Comparison of ENCODE assay signal across 17 cellular contexts in the genomic region with DNA sequence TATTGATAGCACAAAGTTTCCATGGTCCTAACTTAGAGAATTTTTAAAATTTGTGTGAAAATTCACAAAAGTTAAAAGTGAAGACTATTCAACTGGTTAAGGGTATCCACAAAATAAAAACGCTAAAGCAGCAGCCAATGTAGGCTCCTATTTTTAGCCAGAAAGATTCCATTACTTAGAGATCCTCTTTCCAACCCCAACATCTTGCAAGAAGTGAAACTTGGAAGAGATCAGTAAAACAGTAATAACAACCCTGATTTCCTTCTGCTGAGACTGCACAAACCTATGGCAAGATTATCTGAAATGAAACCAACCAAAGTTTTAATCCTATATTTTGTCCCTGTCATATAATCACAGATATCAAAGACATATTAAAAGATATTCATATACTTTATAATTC. TPM values are rescaled to one million over a fixed set of nuclear protein-coding genes. Genes with fewer than 3 reads are reported as not detected.
DNase-seq lines count a peak whose midpoint lies in the region; ATAC-seq, FAIRE-seq and TF ChIP-seq lines count a peak whose summit lies in the region.
"Had no signal": no experiment of that assay in that cellular context is flagged by ENCODE, and none has a peak within 500 bp of the region (broad histone marks: within the 10 kb centered on the region; RNA-seq: fewer than 3 reads in every experiment).

No MANE protein-coding gene starts in this region.

- no peak for DNase-seq in heart right ventricle
- DNase-seq in Right ventricle myocardium inferior (ENCODE audit: missing footprints): no peak
- peak; percentile 57 for DNase-seq in globus pallidus (ENCODE audit: low spot score)
- peak; percentile 73 for DNase-seq in pons (ENCODE audit: low spot score)
- no peak for DNase-seq in foreskin fibroblast
- no peak for DNase-seq in GM12891 (ENCODE audit: insufficient read length, low spot score)
- DNase-seq: COR-L47, DMS153, EL, HCEC 1CT, NCI-H146, NCI-H2107, NCI-H345, NCI-H526 treated with DMSO at 0.1 percent for 48 hours had no signal

- ATAC-seq in heart right ventricle: peak in 5 of 8 donors; percentile 42 to 76 (median 49)
- ATAC-seq in Right ventricle myocardium inferior: no peak
- ATAC-seq in activated CD4-positive, CD25-positive, alpha-beta regulatory T cell treated with anti-CD3 and anti-CD28 coated beads, Interleukin-2, amount 50 U/mL, for 24 hours: no peak
- no peak for ATAC-seq in GM21367 (IDR thresholded peaks at IDR 0.05; ENCODE audit: unreplicated experiment)

- H3K27ac ChIP-seq in heart right ventricle: peak overlapping the region in 4 of 10 donors; percentile 6 to 66 (median 34)
- H3K27ac ChIP-seq: C4-2B had no signal

- WGBS in heart right ventricle, 2 donors: 3 to 6% methylated on average over 1 of the region's 1 CpG

- no peaks in the 10 kb centered on the region for H3K27me3 ChIP-seq in heart right ventricle

- no peaks in the 10 kb centered on the region for H3K9me3 ChIP-seq in heart right ventricle

- TF ChIP-seq POLR2A in GM12891 (IDR thresholded peaks at IDR 0.05; ENCODE audit: low read depth, low read length): no peak

- intact Hi-C loops in heart right ventricle (cut with DNase I) (loop anchor here in 1 of 10 donors (10.0 kb wide), 1 partner anchor 59 kb away; no protein-coding TSS in a partner anchor), Right ventricle myocardium inferior (cut with DNase I) (no loop called here)

- H3K4me1 ChIP-seq in heart right ventricle: peaks cover 0 to 69% (median 39%) of the 10 kb centered on the region in 9 donors

- H3K36me3 ChIP-seq in heart right ventricle: no peaks in the 10 kb centered on the region

- TF ChIP-seq CTCF in heart right ventricle (IDR thresholded peaks at IDR 0.05) (no peak), foreskin fibroblast (IDR thresholded peaks at IDR 0.05; ENCODE audit: low read depth, low read length) (no peak)

- no peak overlapping the region for H3K4me3 ChIP-seq in heart right ventricle
- H3K4me3 ChIP-seq in foreskin fibroblast (ENCODE audit: low read depth in 1 of 2, low read length in 2 of 2): no peak overlapping the region

- no peak for FAIRE-seq in GM12891 (lab: Jason Lieb, UNC)

TF ChIP-seq in GM12891, 5 proteins besides CTCF, POLR2A, EP300 and RAD21:
- TF ChIP-seq SPI1 (IDR thresholded peaks at IDR 0.05; ENCODE audit: low read depth, low read length) (no peak), TAF1 (IDR thresholded peaks at IDR 0.05; ENCODE audit: low read depth, low read length) (no peak), POU2F2 (IDR thresholded peaks at IDR 0.05; ENCODE audit: low read depth, low read length) (no peak)
TF ChIP-seq in GM12891: peak in this region for 0.

RNA-seq across cellular contexts. Expression of gene TBC1D4, which starts 8.5 kb away (rescaled TPM):
- total RNA-seq in heart right ventricle: 100 to 1,000 TPM in 5 of 10 donors, 10 to 100 TPM in 5; 56.4 to 124 (median 102) TPM
- polyA plus RNA-seq in heart right ventricle: 10 to 100 TPM; 10.1 to 77.2 TPM
- 86.8 TPM for total RNA-seq in Right ventricle myocardium inferior
- 10.0 TPM for polyA plus RNA-seq in GM12891 (2012; ENCODE audit: low read depth, missing spikeins)

Comparison
In these comparisons a context has a peak if more than half of its experiments do, and no peak if none do; other contexts are left out.
1. ATAC-seq: peak in heart right ventricle (5 of 8); none in Right ventricle myocardium inferior (single experiment), activated CD4-positive, CD25-positive, alpha-beta regulatory T cell treated with anti-CD3 and anti-CD28 coated beads, Interleukin-2, amount 50 U/mL, for 24 hours (0 of 2) and GM21367 (single experiment).
2. DNase-seq: peak in globus pallidus (single experiment) and pons (single experiment); none in heart right ventricle (0 of 2), Right ventricle myocardium inferior (single experiment), foreskin fibroblast (0 of 2) and GM12891 (single experiment).